9 cellular contexts compared by ENCODE assay signal in genomic region chr1:67652800-67653199, GRCh38. TPM values are rescaled to one million over a fixed set of nuclear protein-coding genes. Genes with fewer than 3 reads are reported as not detected.
A peak's percentile ranks its signal among the peaks of the same experiment; 100 is the strongest.
DNase-seq lines count a peak whose midpoint lies in the region; FAIRE-seq and TF ChIP-seq lines count a peak whose summit lies in the region.
"Had no signal": no experiment of that assay in that cellular context is flagged by ENCODE, and none has a peak within 500 bp of the region (broad histone marks: within the 10 kb centered on the region; RNA-seq: fewer than 3 reads in every experiment).

No MANE protein-coding gene starts in this region.

- peaks cover 4% of the 10 kb centered on the region; the same call in 1 of the 2 replicates for H3F3A ChIP-seq in PC-9 (ENCODE audit: insufficient read depth, low read depth)

- no peaks in the 10 kb centered on the region for H4K20me1 ChIP-seq in PC-9 (ENCODE audit: insufficient read depth)

- POLR2A ChIA-PET in HEK293 (lab: Yijun Ruan, JAX) (no interaction called here), PC-9 (lab: Charles Lee; ENCODE audit: unreplicated experiment) (interaction anchor here (0.7 kb wide), 1 partner anchor 32 kb away, joined by 3 read pairs; the partner anchor contains the start of gene GADD45A)

- no peak for TF ChIP-seq CTCF in HEK293 (tag by site-specific recombination; IDR thresholded peaks at IDR 0.05)
- no peak for TF ChIP-seq CTCF in PC-9 (conservative IDR thresholded peaks at IDR 0.05)

- no peak overlapping the region for H3K4me3 ChIP-seq in HEK293 (ENCODE audit: low read depth, low read length)
- H3K4me3 ChIP-seq in PC-9, result no peak overlapping the region

- H3K36me3 ChIP-seq in HEK293 (ENCODE audit: control insufficient read depth in 2 of 2, insufficient read depth in 1 of 2, low read length in 2 of 2) (no peaks in the 10 kb centered on the region), PC-9 (ENCODE audit: low read depth) (no peaks in the 10 kb centered on the region)

- H3K9me3 ChIP-seq in HEK293 (ENCODE audit: control insufficient read depth, insufficient read depth, low read depth, low read length), result no peaks in the 10 kb centered on the region
- no peaks in the 10 kb centered on the region for H3K9me3 ChIP-seq in PC-9 (ENCODE audit: insufficient read depth, low read depth)

- H3K27me3 ChIP-seq in PC-9 (ENCODE audit: insufficient read depth, low read depth), result no peaks in the 10 kb centered on the region

- H2AFZ ChIP-seq in PC-9, result no peak overlapping the region

- no TSS peak for BruUV-seq in PC-9 (replicated peaks; lab: Mats Ljungman, UMichigan)

- H3K9me2 ChIP-seq in PC-9 (ENCODE audit: insufficient read depth), result 0 out of 2 replicates have a peak, but pooled peaks cover 4% of the 10 kb centered on the region

- peak overlapping the region; percentile 24 for H3K4me2 ChIP-seq in PC-9

- no peaks in the 10 kb centered on the region for H3K79me2 ChIP-seq in PC-9 (ENCODE audit: low read depth)

- intact Hi-C loops in PC-9 (cut with micrococcal nuclease; ENCODE audit: unreplicated experiment), result no loop called here

- DNase-seq in DMS 273 (lab: John Stamatoyannopoulos, UW; ENCODE audit: unreplicated experiment), result peak; percentile 61
- peak; percentile 16 to 80 for DNase-seq in PC-9
- peak; percentile 42 for DNase-seq in glomerular visceral epithelial cell (ENCODE audit: extremely low spot score)
- no peak for DNase-seq in midbrain (lab: John Stamatoyannopoulos, UW)
- DNase-seq in mucosa of gallbladder (ENCODE audit: low spot score), result no peak
- no peak for DNase-seq in activated CD8-positive, alpha-beta memory T cell treated with anti-CD3 and anti-CD28 coated beads, Interleukin-2, amount 50 U/mL, for 48 hours
- DNase-seq in GM19239 (ENCODE audit: insufficient read length, low spot score), result no peak
- DNase-seq: activated CD4-positive, alpha-beta T cell treated with anti-CD3 and anti-CD28 coated beads for 48 hours had no signal

- CTCF ChIA-PET in HEK293 (lab: Yijun Ruan, JAX) (interaction anchor here (0.7 kb wide), 1 partner anchor 306 kb away, joined by 3 read pairs; no protein-coding TSS in a partner anchor), PC-9 (lab: Charles Lee) (no interaction called here)

- no peak overlapping the region for H3K27ac ChIP-seq in HEK293 (ENCODE audit: extremely low read depth, low read depth, low read length)
- H3K27ac ChIP-seq in PC-9, result peak overlapping the region; percentile 40

- no peak for FAIRE-seq in GM19239 (lab: Jason Lieb, UNC)

- H3K4me1 ChIP-seq in HEK293 (ENCODE audit: control insufficient read depth, insufficient read depth, low read length) (no peaks in the 10 kb centered on the region), PC-9 (replicated peaks; ENCODE audit: insufficient read depth) (peaks cover 15% of the 10 kb centered on the region)

TF ChIP-seq in HEK293, 187 proteins besides CTCF, POLR2A, EP300 and RAD21:
- TF ChIP-seq KLF7 (tag by site-specific recombination; IDR thresholded peaks at IDR 0.05; ENCODE audit: borderline replicate concordance), result no peak
- TF ChIP-seq ZNF692 (tag by site-specific recombination; IDR thresholded peaks at IDR 0.05), result 0 out of 2 replicates have a peak, but pooled peaks have one; percentile 25
- TF ChIP-seq KLF10 (tag by site-specific recombination; IDR thresholded peaks at IDR 0.05), result no peak
- TF ChIP-seq ZNF660 (tag by site-specific recombination; IDR thresholded peaks at IDR 0.05), result peak; percentile 52
- peak; percentile 16; the same call in 1 of the 2 replicates for TF ChIP-seq FEZF1 (tag by site-specific recombination; IDR thresholded peaks at IDR 0.05)
TF ChIP-seq in HEK293: peak in this region for 3.

RNA-seq across cellular contexts. Expression of gene GADD45A, which starts 32.2 kb away (rescaled TPM):
- total RNA-seq in PC-9 (2021) (63.6 and 112 TPM in 2 replicates), mucosa of gallbladder (60.9 TPM)

Comparison
In these comparisons a context has a peak if more than half of its experiments do, and no peak if none do; other contexts are left out.
1. DNase-seq: peak in DMS 273 (single experiment), PC-9 (2 of 2) and glomerular visceral epithelial cell (single experiment); none in midbrain (single experiment), mucosa of gallbladder (single experiment), activated CD8-positive, alpha-beta memory T cell treated with anti-CD3 and anti-CD28 coated beads, Interleukin-2, amount 50 U/mL, for 48 hours (single experiment) and GM19239 (single experiment).